13 cellular contexts compared by ENCODE assay signal in genomic region chr1:24506706-24507422, GRCh38. TPM values are rescaled to one million over a fixed set of nuclear protein-coding genes. Genes with fewer than 3 reads are reported as not detected.
DNase-seq lines count a peak whose midpoint lies in the region; ATAC-seq and TF ChIP-seq lines count a peak whose summit lies in the region.
"Had no signal": no experiment of that assay in that cellular context is flagged by ENCODE, and none has a peak within 500 bp of the region (broad histone marks: within the 10 kb centered on the region; RNA-seq: fewer than 3 reads in every experiment).

No MANE protein-coding gene starts in this region.

- CTCF ChIA-PET in activated naive CD4-positive, alpha-beta T cell treated with anti-CD3 and anti-CD28 coated beads for 36 hours (lab: Charles Lee): interaction anchor here (0.6 to 3.6 kb wide), 11 partner anchors 10 to 80 kb away, joined by 3 to 11 read pairs (median 4); no protein-coding TSS in a partner anchor
- CTCF ChIA-PET in activated CD4-positive, alpha-beta memory T cell treated with anti-CD3 and anti-CD28 coated beads, Interleukin-2, amount 10 ng/mL, durations not matched to agents 7 days and 5 days (lab: Charles Lee): interaction anchor here (0.7 to 6.6 kb wide), 10 partner anchors 20 to 127 kb away, joined by 3 to 89 read pairs (median 6); partner anchors contain the start of genes NIPAL3 and STPG1

- TF ChIP-seq CTCF in testis (IDR thresholded peaks at IDR 0.05): no peak

- peaks cover 61% of the 10 kb centered on the region for H3K4me1 Mint-ChIP-seq in activated naive CD4-positive, alpha-beta T cell treated with anti-CD3 and anti-CD28 coated beads for 36 hours (ENCODE audit: low read depth)
- H3K4me1 Mint-ChIP-seq in activated CD4-positive, alpha-beta memory T cell treated with anti-CD3 and anti-CD28 coated beads, Interleukin-2, amount 10 ng/mL, durations not matched to agents 7 days and 5 days: peaks cover 67% of the 10 kb centered on the region
- H3K4me1 Mint-ChIP-seq in stimulated activated naive CD8-positive, alpha-beta T cell treated with anti-CD3 and anti-CD28 coated beads, Interleukin-15, amount 100 ng/mL, for 72 hours: peaks cover 63% of the 10 kb centered on the region

- H3K9me3 ChIP-seq in endocrine pancreas (ENCODE audit: control insufficient read depth, low read length) (no peaks in the 10 kb centered on the region), testis (no peaks in the 10 kb centered on the region)
- H3K9me3 ChIP-seq: uterus had no signal

- no peaks in the 10 kb centered on the region for H3K9me3 Mint-ChIP-seq in activated naive CD4-positive, alpha-beta T cell treated with anti-CD3 and anti-CD28 coated beads for 36 hours
- peaks cover 2% of the 10 kb centered on the region for H3K9me3 Mint-ChIP-seq in activated CD4-positive, alpha-beta memory T cell treated with anti-CD3 and anti-CD28 coated beads, Interleukin-2, amount 10 ng/mL, durations not matched to agents 7 days and 5 days
- no peaks in the 10 kb centered on the region for H3K9me3 Mint-ChIP-seq in stimulated activated naive CD8-positive, alpha-beta T cell treated with anti-CD3 and anti-CD28 coated beads, Interleukin-15, amount 100 ng/mL, for 72 hours
- H3K9me3 Mint-ChIP-seq: dendritic cell treated with granulocyte-macrophage colony-stimulating factor and Interleukin-4, amounts not matched to agents 40 ng/mL and 50 ng/mL, for 4 days had no signal

- peak overlapping the region; percentile 93 for H3K27ac Mint-ChIP-seq in activated naive CD4-positive, alpha-beta T cell treated with anti-CD3 and anti-CD28 coated beads for 36 hours
- H3K27ac Mint-ChIP-seq in activated CD4-positive, alpha-beta memory T cell treated with anti-CD3 and anti-CD28 coated beads, Interleukin-2, amount 10 ng/mL, durations not matched to agents 7 days and 5 days: peak overlapping the region; percentile 95
- H3K27ac Mint-ChIP-seq in stimulated activated naive CD8-positive, alpha-beta T cell treated with anti-CD3 and anti-CD28 coated beads, Interleukin-15, amount 100 ng/mL, for 72 hours: peak overlapping the region; percentile 71 to 97
- H3K27ac Mint-ChIP-seq: dendritic cell treated with granulocyte-macrophage colony-stimulating factor and Interleukin-4, amounts not matched to agents 40 ng/mL and 50 ng/mL, for 4 days had no signal

- no peak for DNase-seq in activated naive CD4-positive, alpha-beta T cell treated with anti-CD3 and anti-CD28 coated beads for 36 hours
- no peak for DNase-seq in activated naive CD4-positive, alpha-beta T cell treated with anti-CD3 and anti-CD28 coated beads, Interleukin-2, amount 50 U/mL, for 16 hours
- DNase-seq in activated CD4-positive, alpha-beta memory T cell treated with anti-CD3 and anti-CD28 coated beads, Interleukin-2, amount 10 ng/mL, durations not matched to agents 7 days and 5 days: no peak
- DNase-seq in stimulated activated naive CD8-positive, alpha-beta T cell treated with anti-CD3 and anti-CD28 coated beads, Interleukin-15, amount 100 ng/mL, for 72 hours: no peak
- DNase-seq in OCI-M1 (lab: John Stamatoyannopoulos, UW): no peak
- DNase-seq in Right ventricle myocardium inferior (ENCODE audit: missing footprints): no peak
- DNase-seq in testis: no peak
- DNase-seq: NCI-H1417 treated with DMSO at 0.1 percent for 48 hours, posterior cingulate gyrus, uterus had no signal

- TF ChIP-seq POLR2A in testis (IDR thresholded peaks at IDR 0.05): no peak

- H3K4me1 ChIP-seq in endocrine pancreas (ENCODE audit: control insufficient read depth, insufficient read depth, low read length): peaks cover 17% of the 10 kb centered on the region
- H3K4me1 ChIP-seq in testis: peaks cover 5% of the 10 kb centered on the region
- H3K4me1 ChIP-seq: uterus had no signal

- no peaks in the 10 kb centered on the region for H3K27me3 Mint-ChIP-seq in activated naive CD4-positive, alpha-beta T cell treated with anti-CD3 and anti-CD28 coated beads for 36 hours (ENCODE audit: low read depth)
- no peaks in the 10 kb centered on the region for H3K27me3 Mint-ChIP-seq in activated CD4-positive, alpha-beta memory T cell treated with anti-CD3 and anti-CD28 coated beads, Interleukin-2, amount 10 ng/mL, durations not matched to agents 7 days and 5 days
- no peaks in the 10 kb centered on the region for H3K27me3 Mint-ChIP-seq in stimulated activated naive CD8-positive, alpha-beta T cell treated with anti-CD3 and anti-CD28 coated beads, Interleukin-15, amount 100 ng/mL, for 72 hours
- H3K27me3 Mint-ChIP-seq: dendritic cell treated with granulocyte-macrophage colony-stimulating factor and Interleukin-4, amounts not matched to agents 40 ng/mL and 50 ng/mL, for 4 days had no signal

- H3K4me3 ChIP-seq in endocrine pancreas (ENCODE audit: control insufficient read depth, insufficient read depth, low read length) (peak overlapping the region; percentile 37), testis (no peak overlapping the region)
- H3K4me3 ChIP-seq: uterus had no signal

- H3K4me3 Mint-ChIP-seq in activated naive CD4-positive, alpha-beta T cell treated with anti-CD3 and anti-CD28 coated beads for 36 hours: peak overlapping the region; percentile 69
- peak overlapping the region; percentile 71 for H3K4me3 Mint-ChIP-seq in activated CD4-positive, alpha-beta memory T cell treated with anti-CD3 and anti-CD28 coated beads, Interleukin-2, amount 10 ng/mL, durations not matched to agents 7 days and 5 days
- peak overlapping the region; percentile 79 to 84 for H3K4me3 Mint-ChIP-seq in stimulated activated naive CD8-positive, alpha-beta T cell treated with anti-CD3 and anti-CD28 coated beads, Interleukin-15, amount 100 ng/mL, for 72 hours
- H3K4me3 Mint-ChIP-seq: dendritic cell treated with granulocyte-macrophage colony-stimulating factor and Interleukin-4, amounts not matched to agents 40 ng/mL and 50 ng/mL, for 4 days had no signal

- WGBS in testis, 2 donors: 79 to 82% methylated on average over 5 of the region's 5 CpGs

- peaks cover 30% of the 10 kb centered on the region for H3K36me3 Mint-ChIP-seq in activated naive CD4-positive, alpha-beta T cell treated with anti-CD3 and anti-CD28 coated beads for 36 hours (ENCODE audit: low read depth)
- peaks cover 62% of the 10 kb centered on the region for H3K36me3 Mint-ChIP-seq in activated CD4-positive, alpha-beta memory T cell treated with anti-CD3 and anti-CD28 coated beads, Interleukin-2, amount 10 ng/mL, durations not matched to agents 7 days and 5 days (ENCODE audit: low read depth)

- ATAC-seq in stimulated activated naive CD8-positive, alpha-beta T cell treated with anti-CD3 and anti-CD28 coated beads, Interleukin-15, amount 100 ng/mL, for 72 hours: no peak
- no peak for ATAC-seq in Right ventricle myocardium inferior

- no peak overlapping the region for H3K27ac ChIP-seq in testis
- H3K27ac ChIP-seq: uterus had no signal

- H3K9ac ChIP-seq in endocrine pancreas (ENCODE audit: control insufficient read depth, insufficient read depth, low read length): no peak overlapping the region

- H3K27me3 ChIP-seq in endocrine pancreas (ENCODE audit: control insufficient read depth, insufficient read depth, low read length): no peaks in the 10 kb centered on the region
- no peaks in the 10 kb centered on the region for H3K27me3 ChIP-seq in testis
- H3K27me3 ChIP-seq: uterus had no signal

- H3K36me3 ChIP-seq in endocrine pancreas (ENCODE audit: control insufficient read depth, insufficient read depth, low read length) (no peaks in the 10 kb centered on the region), testis (ENCODE audit: low read depth, missing control alignments) (no peaks in the 10 kb centered on the region)
- H3K36me3 ChIP-seq: uterus had no signal

- intact Hi-C loops in activated naive CD4-positive, alpha-beta T cell treated with anti-CD3 and anti-CD28 coated beads for 36 hours (cut with micrococcal nuclease): loop anchor here (1.0 to 10.0 kb wide), 4 partner anchors 20 to 542 kb away; partner anchors contain the start of gene NIPAL3
- intact Hi-C loops in Right ventricle myocardium inferior (cut with DNase I): no loop called here
- intact Hi-C loops in testis (cut with DNase I; ENCODE audit: low total_unique reads): no loop called here

- POLR2A ChIA-PET in activated CD4-positive, alpha-beta memory T cell treated with anti-CD3 and anti-CD28 coated beads, Interleukin-2, amount 10 ng/mL, durations not matched to agents 7 days and 5 days (lab: Charles Lee): interaction anchor here (0.6 to 10.4 kb wide), 12 partner anchors 9 to 697 kb away, joined by 3 to 232 read pairs (median 7); partner anchors contain the start of genes NIPAL3 and STPG1

RNA-seq across cellular contexts. Expression of gene RCAN3, which starts 4.2 kb away (rescaled TPM):
- 10 to 100 TPM; 70.8 to 71.9 TPM for total RNA-seq in activated naive CD4-positive, alpha-beta T cell treated with anti-CD3 and anti-CD28 coated beads for 36 hours
- 10 to 100 TPM; 59.3 to 62.6 TPM for total RNA-seq in activated CD4-positive, alpha-beta memory T cell treated with anti-CD3 and anti-CD28 coated beads, Interleukin-2, amount 10 ng/mL, durations not matched to agents 7 days and 5 days
- 5.9 TPM for total RNA-seq in Right ventricle myocardium inferior
- total RNA-seq in testis: 1 to 10 TPM; 7.9 to 8.0 TPM
- 4.2 TPM for polyA plus RNA-seq in testis (ENCODE audit: insufficient read depth, low read depth, low replicate concordance)

RNA-seq across cellular contexts. Expression of gene NCMAP, which starts 49.0 kb away (rescaled TPM):
- under 1 TPM; 0.20 to 0.31 TPM for total RNA-seq in activated naive CD4-positive, alpha-beta T cell treated with anti-CD3 and anti-CD28 coated beads for 36 hours
- total RNA-seq in activated CD4-positive, alpha-beta memory T cell treated with anti-CD3 and anti-CD28 coated beads, Interleukin-2, amount 10 ng/mL, durations not matched to agents 7 days and 5 days: not detected
- total RNA-seq in Right ventricle myocardium inferior (0.22 TPM), testis (1 to 10 TPM in 1 of 2 donors, under 1 TPM in 1; 0.24 to 1.1 TPM)
- 0.26 TPM for polyA plus RNA-seq in testis (ENCODE audit: insufficient read depth, low read depth, low replicate concordance)
- total RNA-seq: lung microvascular endothelial cell had no signal
